In the genomic region with DNA sequence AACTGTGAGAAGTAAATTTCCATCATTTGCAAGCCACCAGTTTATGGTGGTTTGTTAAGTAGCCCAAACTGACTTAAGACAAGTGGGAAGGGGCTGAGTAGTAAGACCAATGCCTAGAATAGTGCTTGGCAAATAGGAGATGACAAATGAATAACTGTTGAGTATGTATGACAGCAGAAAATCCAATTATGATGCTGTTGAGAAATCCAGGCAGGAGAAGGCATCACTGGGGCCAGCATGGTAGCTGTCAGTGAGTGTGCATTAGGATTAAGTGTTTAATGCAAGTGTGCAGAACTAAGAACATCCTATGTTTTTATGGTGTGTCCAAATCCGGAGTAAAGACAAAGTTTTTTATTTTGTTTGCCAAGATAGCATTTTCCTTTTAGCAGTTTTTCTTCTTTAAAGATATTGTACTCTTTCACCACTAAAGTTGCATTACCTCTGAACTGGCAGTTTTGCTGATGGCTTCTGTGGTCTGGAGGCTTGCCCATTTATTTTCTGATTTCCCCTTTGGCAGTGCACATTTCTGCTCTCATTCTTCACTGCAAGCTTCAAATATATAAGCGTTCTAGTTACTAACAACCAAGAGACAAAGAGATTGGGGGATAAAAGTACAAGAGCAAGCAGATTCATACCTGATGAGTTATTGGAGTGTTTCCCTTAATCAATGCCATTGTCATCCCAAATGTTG, we compare ENCODE assay signal across 15 cellular contexts.
DNase-seq lines count a peak whose midpoint lies in the region; ATAC-seq and TF ChIP-seq lines count a peak whose summit lies in the region.
"Had no signal": no experiment of that assay in that cellular context is flagged by ENCODE, and none has a peak within 500 bp of the region (broad histone marks: within the 10 kb centered on the region; RNA-seq: fewer than 3 reads in every experiment).

No MANE protein-coding gene starts in this region.

- H2BK120ac ChIP-seq in IMR-90 (ENCODE audit: low read depth, low read length), result no peak overlapping the region

- in situ Hi-C loops in IMR-90 (cut with MboI; ENCODE audit: low sequenced_read_pairs), result no loop called here

- H3K4me3 ChIP-seq in IMR-90 (ENCODE audit: insufficient read depth, low read depth, low read length) (no peak overlapping the region), SK-N-MC (peak overlapping the region; percentile 26; the same call in 1 of the 2 replicates), fibroblast of pulmonary artery (replicated peaks; ENCODE audit: low read depth, low read length) (no peak overlapping the region), tibial artery (no peak overlapping the region), Caco-2 (ENCODE audit: low read depth, low read length) (no peak overlapping the region)
- H3K4me3 ChIP-seq: vagina had no signal

- peaks cover 8% of the 10 kb centered on the region for H3K4me1 Mint-ChIP-seq in Caco-2 (ENCODE audit: low read depth, unreplicated experiment)

- no peaks in the 10 kb centered on the region for H3K9me1 ChIP-seq in IMR-90 (ENCODE audit: insufficient read depth, low read length)

- no peak overlapping the region for H2BK20ac ChIP-seq in IMR-90 (ENCODE audit: low read depth, low read length)

- no peak for TF ChIP-seq POLR2A in IMR-90 (IDR thresholded peaks at IDR 0.05; ENCODE audit: low read depth, low read length)

- H3K4me2 ChIP-seq in IMR-90 (ENCODE audit: low read depth, low read length), result no peak overlapping the region

- no peak overlapping the region for H2BK15ac ChIP-seq in IMR-90 (ENCODE audit: low read depth, low read length)

- intact Hi-C loops in IMR-90 (cut with micrococcal nuclease) (no loop called here), tibial artery (cut with DNase I; ENCODE audit: low total_unique reads) (no loop called here), Caco-2 (cut with micrococcal nuclease; ENCODE audit: unreplicated experiment) (no loop called here)

- H3K18ac ChIP-seq in IMR-90 (ENCODE audit: low read depth, low read length), result no peak overlapping the region

- TF ChIP-seq RAD21 in IMR-90 (IDR thresholded peaks at IDR 0.05; ENCODE audit: low read length), result no peak

- dilution Hi-C loops in IMR-90 (cut with HindIII; ENCODE audit: low sequenced_read_pairs, unreplicated experiment), result no loop called here

- DNase-seq in AG09319 (ENCODE audit: extremely low read depth, low read depth), result peak; percentile 2
- DNase-seq in IMR-90, result peak; percentile 50
- DNase-seq in SK-N-MC (ENCODE audit: low read depth, low spot score), result peak; percentile 35
- DNase-seq in fibroblast of pulmonary artery (ENCODE audit: low read depth), result peak; percentile 72
- no peak for DNase-seq in tibial artery
- no peak for DNase-seq in HuH-7 (ENCODE audit: low spot score)
- no peak for DNase-seq in substantia nigra (lab: John Stamatoyannopoulos, UW)
- DNase-seq in Caco-2, result no peak
- DNase-seq: activated CD8-positive, alpha-beta memory T cell treated with anti-CD3 and anti-CD28 coated beads, Interleukin-2, amount 50 U/mL, for 48 hours; dermis blood vessel endothelial cell; NCI-H345; Right ventricle myocardium superior; stimulated activated CD4-positive, alpha-beta T cell treated with anti-CD3 and anti-CD28 coated beads, Interleukin-2, amount 100 ng/mL, for 24 hours; WERI-Rb-1 had no signal

- H3K4ac ChIP-seq in IMR-90 (ENCODE audit: low read depth, low read length), result no peak overlapping the region

- H3K14ac ChIP-seq in IMR-90 (replicated peaks; ENCODE audit: low read depth, low read length), result no peak overlapping the region

- no peak overlapping the region for H4K91ac ChIP-seq in IMR-90 (ENCODE audit: insufficient read depth, low read depth, low read length)

- H3K4me1 ChIP-seq in IMR-90 (ENCODE audit: control insufficient read depth, insufficient read depth, low read length) (no peaks in the 10 kb centered on the region), tibial artery (peaks cover 0 to 22% (median 0%) of the 10 kb centered on the region in 4 donors), Caco-2 (peaks cover 8% of the 10 kb centered on the region)
- H3K4me1 ChIP-seq: vagina had no signal

- H3K4me3 Mint-ChIP-seq in Caco-2 (ENCODE audit: unreplicated experiment), result no peak overlapping the region

- no peak overlapping the region for H2AFZ ChIP-seq in IMR-90 (replicated peaks; ENCODE audit: low read length, poor library complexity)

- no peaks in the 10 kb centered on the region for H3K27me3 Mint-ChIP-seq in Caco-2 (ENCODE audit: insufficient read depth, unreplicated experiment)

- H3K56ac ChIP-seq in IMR-90 (ENCODE audit: extremely low read depth, insufficient read depth, low read length), result no peak overlapping the region

- TF ChIP-seq CTCF in AG09319 (IDR thresholded peaks at IDR 0.05; ENCODE audit: low read depth, low read length), result no peak
- TF ChIP-seq CTCF in IMR-90 (conservative IDR thresholded peaks at IDR 0.05; ENCODE audit: low read depth, low read length), result no peak
- TF ChIP-seq CTCF in fibroblast of pulmonary artery (IDR thresholded peaks at IDR 0.05; ENCODE audit: low read length, missing control alignments), result no peak
- TF ChIP-seq CTCF in tibial artery (IDR thresholded peaks at IDR 0.05), result no peak
- TF ChIP-seq CTCF in Caco-2 (IDR thresholded peaks at IDR 0.05; ENCODE audit: insufficient read depth in 1 of 2, low read depth in 1 of 2, low read length in 1 of 2, severe bottlenecking in 1 of 2, unreplicated experiment in 1 of 2), result no peak

- H3K36me3 Mint-ChIP-seq in Caco-2 (ENCODE audit: insufficient read depth, unreplicated experiment), result no peaks in the 10 kb centered on the region

- H3K9ac ChIP-seq in IMR-90 (ENCODE audit: low read depth, low read length) (no peak overlapping the region), SK-N-MC (ENCODE audit: insufficient read length) (no peak overlapping the region)

- H3K27me3 ChIP-seq in IMR-90 (ENCODE audit: control insufficient read depth, insufficient read depth, low read length) (no peaks in the 10 kb centered on the region), tibial artery (no peaks in the 10 kb centered on the region), Caco-2 (replicated peaks; ENCODE audit: control insufficient read depth, insufficient read depth, low read length) (no peaks in the 10 kb centered on the region)
- H3K27me3 ChIP-seq: vagina had no signal

- H3K9me3 ChIP-seq in IMR-90 (ENCODE audit: control insufficient read depth, insufficient read depth, low read length), result no peaks in the 10 kb centered on the region
- H3K9me3 ChIP-seq in SK-N-MC (ENCODE audit: low read depth, low read length), result no peaks in the 10 kb centered on the region
- H3K9me3 ChIP-seq in tibial artery, result no peaks in the 10 kb centered on the region
- H3K9me3 ChIP-seq in Caco-2, result no peaks in the 10 kb centered on the region
- H3K9me3 ChIP-seq: vagina had no signal

- H4K5ac ChIP-seq in IMR-90 (ENCODE audit: low read depth, low read length), result no peak overlapping the region

- no peak overlapping the region for H4K8ac ChIP-seq in IMR-90 (ENCODE audit: low read depth in 2 of 2, low read length in 2 of 2)

- no peak for ATAC-seq in IMR-90 (ENCODE audit: low read depth)

- no peaks in the 10 kb centered on the region for H3K9me3 Mint-ChIP-seq in Caco-2 (ENCODE audit: unreplicated experiment)

- no peak overlapping the region for H2AK9ac ChIP-seq in IMR-90 (replicated peaks; ENCODE audit: low read depth, low read length, poor library complexity)

- no peak overlapping the region for H3K23ac ChIP-seq in IMR-90 (ENCODE audit: low read depth, low read length)

- H2AK5ac ChIP-seq in IMR-90 (ENCODE audit: low read depth, low read length), result no peak overlapping the region

- no peaks in the 10 kb centered on the region for H3K79me1 ChIP-seq in IMR-90 (ENCODE audit: low read depth in 1 of 2, low read length in 2 of 2)

- no peaks in the 10 kb centered on the region for H4K20me1 ChIP-seq in IMR-90 (ENCODE audit: insufficient read depth, low read length)

- BruUV-seq in IMR-90 (replicated peaks; lab: Mats Ljungman, UMichigan) (no TSS peak), Caco-2 (replicated peaks; lab: Mats Ljungman, UMichigan) (no TSS peak)

- CTCF ChIA-PET in IMR-90 (lab: Yijun Ruan, JAX) (no interaction called here), Caco-2 (lab: Charles Lee) (no interaction called here)

- no CpG with 5 or more reads among the region's 2 CpGs for WGBS in IMR-90 (ENCODE audit: extremely low coverage in 2 of 2, insufficient read length in 1 of 2), 2 experiments

- no peaks in the 10 kb centered on the region for H3K36me3 ChIP-seq in IMR-90 (ENCODE audit: control insufficient read depth, insufficient read depth, low read length)
- no peaks in the 10 kb centered on the region for H3K36me3 ChIP-seq in SK-N-MC (ENCODE audit: insufficient read depth, low read length)
- H3K36me3 ChIP-seq in tibial artery, result no peaks in the 10 kb centered on the region
- no peaks in the 10 kb centered on the region for H3K36me3 ChIP-seq in Caco-2 (ENCODE audit: control insufficient read depth, insufficient read depth, low read length)
- H3K36me3 ChIP-seq: vagina, WERI-Rb-1 had no signal

- H3K27ac ChIP-seq in IMR-90 (ENCODE audit: insufficient read depth, low read length), result no peak overlapping the region
- H3K27ac ChIP-seq in SK-N-MC, result peak overlapping the region; percentile 40; the same call in 1 of the 2 replicates
- no peak overlapping the region for H3K27ac ChIP-seq in tibial artery
- no peak overlapping the region for H3K27ac ChIP-seq in substantia nigra (ENCODE audit: low read depth, low read length, poor library complexity, severe bottlenecking)
- H3K27ac ChIP-seq: vagina, WERI-Rb-1 had no signal

- H3K27ac Mint-ChIP-seq in Caco-2 (ENCODE audit: unreplicated experiment), result no peak overlapping the region

- POLR2A ChIA-PET in IMR-90 (lab: Charles Lee; ENCODE audit: unreplicated experiment) (no interaction called here), Caco-2 (lab: Charles Lee) (no interaction called here)

- H2BK5ac ChIP-seq in IMR-90 (ENCODE audit: low read depth, low read length, poor library complexity, severe bottlenecking), result no peak overlapping the region

TF ChIP-seq in IMR-90, 13 proteins besides CTCF, POLR2A, EP300 and RAD21 (continues in another document):
- TF ChIP-seq MXI1 (IDR thresholded peaks at IDR 0.05; ENCODE audit: borderline replicate concordance, low read depth, low read length) (no peak), CEBPB (IDR thresholded peaks at IDR 0.05; ENCODE audit: low read depth, low read length) (no peak), RCOR1 (IDR thresholded peaks at IDR 0.05; ENCODE audit: insufficient replicate concordance, low read length) (no peak), NFE2L2 (IDR thresholded peaks at IDR 0.05; ENCODE audit: low read depth, low read length) (no peak), SMC3 (IDR thresholded peaks at IDR 0.05; ENCODE audit: low read depth, low read length) (no peak)
- TF ChIP-seq, protein P1, sequence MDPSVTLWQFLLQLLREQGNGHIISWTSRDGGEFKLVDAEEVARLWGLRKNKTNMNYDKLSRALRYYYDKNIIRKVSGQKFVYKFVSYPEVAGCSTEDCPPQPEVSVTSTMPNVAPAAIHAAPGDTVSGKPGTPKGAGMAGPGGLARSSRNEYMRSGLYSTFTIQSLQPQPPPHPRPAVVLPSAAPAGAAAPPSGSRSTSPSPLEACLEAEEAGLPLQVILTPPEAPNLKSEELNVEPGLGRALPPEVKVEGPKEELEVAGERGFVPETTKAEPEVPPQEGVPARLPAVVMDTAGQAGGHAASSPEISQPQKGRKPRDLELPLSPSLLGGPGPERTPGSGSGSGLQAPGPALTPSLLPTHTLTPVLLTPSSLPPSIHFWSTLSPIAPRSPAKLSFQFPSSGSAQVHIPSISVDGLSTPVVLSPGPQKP (IDR thresholded peaks at IDR 0.05; ENCODE audit: borderline replicate concordance, low read depth, low read length), result no peak

Comparison
In these comparisons a context has a peak if more than half of its experiments do, and no peak if none do; other contexts are left out.
1. DNase-seq: peak in AG09319 (single experiment), IMR-90 (single experiment), SK-N-MC (single experiment) and fibroblast of pulmonary artery (single experiment); none in tibial artery (0 of 2), HuH-7 (single experiment), substantia nigra (0 of 49) and Caco-2 (0 of 2).